ENCODE assay signal across 20 cellular contexts in genomic region chr4:83248486-83248885, GRCh38. TPM values are rescaled to one million over a fixed set of nuclear protein-coding genes. Genes with fewer than 3 reads are reported as not detected.
DNase-seq lines count a peak whose midpoint lies in the region; ATAC-seq and TF ChIP-seq lines count a peak whose summit lies in the region.
"Had no signal": no experiment of that assay in that cellular context is flagged by ENCODE, and none has a peak within 500 bp of the region (broad histone marks: within the 10 kb centered on the region; RNA-seq: fewer than 3 reads in every experiment).

No MANE protein-coding gene starts in this region.

- H3K27ac ChIP-seq in colonic mucosa = peak overlapping the region; percentile 61
- H3K27ac ChIP-seq: body of pancreas, parathyroid adenoma had no signal

- no peak for TF ChIP-seq CTCF in colonic mucosa (IDR thresholded peaks at IDR 0.05)
- no peak for TF ChIP-seq CTCF in mucosa of descending colon (IDR thresholded peaks at IDR 0.05)

- H3K4me1 ChIP-seq in colonic mucosa (peaks cover 5% of the 10 kb centered on the region), mucosa of descending colon (ENCODE audit: low read depth) (peaks cover 25% of the 10 kb centered on the region)
- H3K4me1 ChIP-seq: body of pancreas, parathyroid adenoma had no signal

- intact Hi-C loops in colonic mucosa (cut with DNase I) (no loop called here), mucosa of descending colon (cut with DNase I, micrococcal nuclease) (no loop called here)

- peak overlapping the region; percentile 20 to 24 for H3K9ac ChIP-seq in colonic mucosa (ENCODE audit: low read depth in 2 of 2, low read length in 2 of 2)
- H3K9ac ChIP-seq: parathyroid adenoma had no signal

- peak; percentile 91 for ATAC-seq in mucosa of descending colon
- ATAC-seq in GM18502 (IDR thresholded peaks at IDR 0.05; ENCODE audit: poor library complexity, unreplicated experiment) = no peak
- ATAC-seq: body of pancreas, natural killer cell, SK-N-SH treated with all-trans-retinoic acid at 6 μM for 48 hours had no signal

- H3K9me3 ChIP-seq in colonic mucosa (no peaks in the 10 kb centered on the region), mucosa of descending colon (no peaks in the 10 kb centered on the region)
- H3K9me3 ChIP-seq: body of pancreas had no signal

- H3K36me3 ChIP-seq in colonic mucosa (no peaks in the 10 kb centered on the region), mucosa of descending colon (ENCODE audit: low read depth) (no peaks in the 10 kb centered on the region)

- no peaks in the 10 kb centered on the region for H3K27me3 ChIP-seq in colonic mucosa
- H3K27me3 ChIP-seq: body of pancreas had no signal

- H3K4me3 ChIP-seq in colonic mucosa = no peak overlapping the region
- H3K4me3 ChIP-seq in mucosa of descending colon = no peak overlapping the region
- H3K4me3 ChIP-seq: body of pancreas had no signal

- DNase-seq in EL (peak; percentile 17), NCI-H526 treated with DMSO at 0.1 percent for 48 hours (lab: John Stamatoyannopoulos, UW) (peak; percentile 1), colonic mucosa (peak; percentile 82), mucosa of descending colon (peak in 2 of 3 donors; percentile 72 to 80), nucleus accumbens (lab: John Stamatoyannopoulos, UW) (no peak), putamen (ENCODE audit: low spot score) (no peak)
- DNase-seq: activated CD4-positive, alpha-beta memory T cell treated with anti-CD3 and anti-CD28 coated beads for 36 hours; activated CD4-positive, CD25-positive, alpha-beta regulatory T cell; activated effector memory CD4-positive, alpha-beta T cell treated with Interleukin-2 at 50 U/mL for 16 hours; body of pancreas; effector memory CD4-positive, alpha-beta T cell; glutamatergic neuron; HCEC 1CT; natural killer cell; NCI-H1105 treated with DMSO at 0.1 percent for 48 hours; NCI-H2081; NCI-H446 treated with DMSO at 0.1 percent for 48 hours had no signal

RNA-seq across cellular contexts. Expression of gene COQ2, which starts 36.1 kb away (rescaled TPM):
- total RNA-seq in colonic mucosa = 10 to 100 TPM; 23.4 to 28.3 TPM
- 10 to 100 TPM; 12.5 to 21.6 (median 18.1) TPM for total RNA-seq in mucosa of descending colon

Comparison
In these comparisons a context has a peak if more than half of its experiments do, and no peak if none do; other contexts are left out.
1. DNase-seq: peak in EL (single experiment), NCI-H526 treated with DMSO at 0.1 percent for 48 hours (single experiment), colonic mucosa (single experiment) and mucosa of descending colon (2 of 3); none in nucleus accumbens (0 of 56) and putamen (single experiment).